Comparison of ENCODE assay signal across 16 cellular contexts in the genomic region with DNA sequence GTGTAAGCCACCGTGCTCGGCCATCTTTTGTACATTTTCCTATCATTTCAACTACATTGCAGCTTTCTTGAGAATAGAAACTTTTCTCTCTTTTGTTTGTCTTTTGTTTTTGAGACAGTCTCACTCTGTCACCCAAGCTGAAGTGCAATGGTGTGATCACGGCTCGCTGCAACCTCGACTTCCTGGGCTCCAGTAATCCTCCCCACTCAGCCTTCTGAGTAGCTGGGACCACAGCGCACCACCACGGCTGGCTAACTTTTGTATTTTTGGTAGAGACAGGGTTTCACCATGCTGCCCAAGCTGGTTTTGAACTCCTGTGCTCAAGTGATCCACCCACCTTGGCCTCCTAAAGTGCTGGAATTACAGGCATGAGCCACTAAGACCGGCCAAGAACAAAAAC. TPM values are rescaled to one million over a fixed set of nuclear protein-coding genes. Genes with fewer than 3 reads are reported as not detected.
DNase-seq lines count a peak whose midpoint lies in the region; ATAC-seq and TF ChIP-seq lines count a peak whose summit lies in the region.
"Had no signal": no experiment of that assay in that cellular context is flagged by ENCODE, and none has a peak within 500 bp of the region (broad histone marks: within the 10 kb centered on the region; RNA-seq: fewer than 3 reads in every experiment).

No MANE protein-coding gene starts in this region.

- H3K4me3 ChIP-seq in CD8-positive, alpha-beta T cell (ENCODE audit: low read depth, low read length), result no peak overlapping the region
- H3K4me3 ChIP-seq: transverse colon had no signal

- no peaks in the 10 kb centered on the region for H3K9me3 ChIP-seq in CD8-positive, alpha-beta T cell (ENCODE audit: low read length)
- H3K9me3 ChIP-seq: ascending aorta, BE2C, transverse colon had no signal

- POLR2A ChIA-PET in CD8-positive, alpha-beta T cell (lab: Charles Lee), result no interaction called here
- POLR2A ChIA-PET in WTC11 (lab: Charles Lee), result interaction anchor here (0.6 to 1.1 kb wide), 2 partner anchors 31 to 407 kb away, joined by 3 read pairs; partner anchors contain the start of gene DAGLB

- ATAC-seq in CD8-positive, alpha-beta T cell, result no peak
- ATAC-seq in WTC11 (no peak), HG03159 (IDR thresholded peaks at IDR 0.05; ENCODE audit: unreplicated experiment) (no peak)
- ATAC-seq: left colon had no signal

- no peak overlapping the region for H3K4me3 Mint-ChIP-seq in CD8-positive, alpha-beta T cell
- H3K4me3 Mint-ChIP-seq in WTC11 (no peak overlapping the region), immature natural killer cell (peak overlapping the region; percentile 80 to 94 (median 85))
- H3K4me3 Mint-ChIP-seq: activated B cell treated with CpG ODN at 0.5 μM for 24 hours had no signal

- peaks cover 37% of the 10 kb centered on the region for H3K4me1 ChIP-seq in CD8-positive, alpha-beta T cell (ENCODE audit: insufficient read depth, low read length)
- H3K4me1 ChIP-seq: BE2C had no signal

- TF ChIP-seq CTCF in C4-2B (conservative IDR thresholded peaks at IDR 0.05) (no peak), WTC11 (IDR thresholded peaks at IDR 0.05) (no peak)
- no peak for TF ChIP-seq CTCF in CD8-positive, alpha-beta T cell (IDR thresholded peaks at IDR 0.05)

- peaks cover 10% of the 10 kb centered on the region for H3K36me3 ChIP-seq in CD8-positive, alpha-beta T cell (ENCODE audit: insufficient read depth, low read length)

- H3K27ac ChIP-seq in C4-2B, result peak overlapping the region; percentile 28; the same call in 1 of the 2 replicates
- H3K27ac ChIP-seq in CD8-positive, alpha-beta T cell (ENCODE audit: low read depth, low read length), result no peak overlapping the region
- H3K27ac ChIP-seq: ascending aorta, transverse colon had no signal

- no peaks in the 10 kb centered on the region for H3K27me3 Mint-ChIP-seq in CD8-positive, alpha-beta T cell (ENCODE audit: low read depth)
- H3K27me3 Mint-ChIP-seq in WTC11 (ENCODE audit: low read depth) (no peaks in the 10 kb centered on the region), immature natural killer cell (ENCODE audit: low read depth in 3 of 3) (peaks cover 0 to 3% (median 3%) of the 10 kb centered on the region in 3 donors)
- H3K27me3 Mint-ChIP-seq: activated B cell treated with CpG ODN at 0.5 μM for 24 hours had no signal

- peak overlapping the region; percentile 25 for H3K27ac Mint-ChIP-seq in CD8-positive, alpha-beta T cell
- peak overlapping the region; percentile 53; the same call in 1 of the 2 replicates for H3K27ac Mint-ChIP-seq in WTC11
- peak overlapping the region; percentile 92 to 97 (median 96) for H3K27ac Mint-ChIP-seq in immature natural killer cell
- H3K27ac Mint-ChIP-seq: activated B cell treated with CpG ODN at 0.5 μM for 24 hours had no signal

- no peaks in the 10 kb centered on the region for H3K27me3 ChIP-seq in CD8-positive, alpha-beta T cell (ENCODE audit: insufficient read depth, low read length)
- H3K27me3 ChIP-seq: ascending aorta, BE2C, transverse colon had no signal

- H3K9me3 Mint-ChIP-seq in CD8-positive, alpha-beta T cell, result no peaks in the 10 kb centered on the region
- H3K9me3 Mint-ChIP-seq in WTC11, result no peaks in the 10 kb centered on the region
- no peaks in the 10 kb centered on the region for H3K9me3 Mint-ChIP-seq in immature natural killer cell
- H3K9me3 Mint-ChIP-seq: activated B cell treated with CpG ODN at 0.5 μM for 24 hours had no signal

- intact Hi-C loops in CD8-positive, alpha-beta T cell (cut with DNase I, micrococcal nuclease), result no loop called here

- DNase-seq in CD8-positive, alpha-beta T cell, result peak in 2 of 7 experiments; percentile 9 to 18
- DNase-seq in WTC11 (ENCODE audit: low spot score) (no peak), immature natural killer cell (peak; percentile 50 to 55 (median 51)), foreskin melanocyte (no peak), ureter (ENCODE audit: low spot score) (no peak)
- DNase-seq: activated B cell treated with CpG ODN at 0.5 μM for 24 hours; BE2C; EL; left colon; NCI-H146; NCI-H345; stimulated activated CD4-positive, alpha-beta T cell treated with anti-CD3 and anti-CD28 coated beads, Interleukin-4, amount 100 ng/mL, for 1 hour; transverse colon had no signal

- H3K36me3 Mint-ChIP-seq in CD8-positive, alpha-beta T cell, result peaks cover 47% of the 10 kb centered on the region
- H3K36me3 Mint-ChIP-seq in WTC11 (peaks cover 4% of the 10 kb centered on the region), immature natural killer cell (peaks cover 0 to 6% (median 4%) of the 10 kb centered on the region in 3 donors)

- peaks cover 80% of the 10 kb centered on the region for H3K4me1 Mint-ChIP-seq in CD8-positive, alpha-beta T cell (ENCODE audit: low read depth)
- peaks cover 35% of the 10 kb centered on the region for H3K4me1 Mint-ChIP-seq in WTC11
- H3K4me1 Mint-ChIP-seq in immature natural killer cell, result peaks cover 89 to 94% of the 10 kb centered on the region in 2 donors

- CTCF ChIA-PET in CD8-positive, alpha-beta T cell (lab: Charles Lee), result interaction anchor here (0.9 to 1.9 kb wide), 6 partner anchors 15 to 158 kb away, joined by 3 to 5 read pairs (median 4); no protein-coding TSS in a partner anchor
- CTCF ChIA-PET in WTC11 (lab: Charles Lee), result no interaction called here

TF ChIP-seq in WTC11, 78 proteins besides CTCF, POLR2A, EP300 and RAD21:
- no peak for TF ChIP-seq FOXP1 (CRISPR knock-in tag; IDR thresholded peaks at IDR 0.05; ENCODE audit: borderline replicate concordance)
- TF ChIP-seq JAZF1 (CRISPR knock-in tag; IDR thresholded peaks at IDR 0.05), result no peak
- TF ChIP-seq GABPB1 (CRISPR knock-in tag; IDR thresholded peaks at IDR 0.05), result no peak
- TF ChIP-seq ZNF138 (CRISPR knock-in tag; conservative IDR thresholded peaks at IDR 0.05), result no peak
- TF ChIP-seq JUN (CRISPR knock-in tag; IDR thresholded peaks at IDR 0.05), result no peak
- no peak for TF ChIP-seq ZNF263 (CRISPR knock-in tag; IDR thresholded peaks at IDR 0.05; ENCODE audit: low read depth)
- TF ChIP-seq E2F1 (CRISPR knock-in tag; IDR thresholded peaks at IDR 0.05), result no peak
- TF ChIP-seq ZNF416 (CRISPR knock-in tag; IDR thresholded peaks at IDR 0.05), result no peak
- TF ChIP-seq, protein P1, sequence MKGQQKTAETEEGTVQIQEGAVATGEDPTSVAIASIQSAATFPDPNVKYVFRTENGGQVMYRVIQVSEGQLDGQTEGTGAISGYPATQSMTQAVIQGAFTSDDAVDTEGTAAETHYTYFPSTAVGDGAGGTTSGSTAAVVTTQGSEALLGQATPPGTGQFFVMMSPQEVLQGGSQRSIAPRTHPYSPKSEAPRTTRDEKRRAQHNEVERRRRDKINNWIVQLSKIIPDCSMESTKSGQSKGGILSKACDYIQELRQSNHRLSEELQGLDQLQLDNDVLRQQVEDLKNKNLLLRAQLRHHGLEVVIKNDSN (CRISPR knock-in tag; IDR thresholded peaks at IDR 0.05), result no peak
- TF ChIP-seq ZNF219 (CRISPR knock-in tag; IDR thresholded peaks at IDR 0.05; ENCODE audit: borderline replicate concordance), result no peak
- no peak for TF ChIP-seq ZBTB21 (CRISPR knock-in tag; IDR thresholded peaks at IDR 0.05; ENCODE audit: borderline replicate concordance)
- TF ChIP-seq NR1H2 (CRISPR knock-in tag; IDR thresholded peaks at IDR 0.05), result no peak
- TF ChIP-seq ZNF232 (CRISPR knock-in tag; IDR thresholded peaks at IDR 0.05), result no peak
- no peak for TF ChIP-seq ESRRA (CRISPR knock-in tag; IDR thresholded peaks at IDR 0.05; ENCODE audit: borderline replicate concordance)
- no peak for TF ChIP-seq RORB (CRISPR knock-in tag; IDR thresholded peaks at IDR 0.05)
- no peak for TF ChIP-seq ZNF317 (CRISPR knock-in tag; IDR thresholded peaks at IDR 0.05; ENCODE audit: borderline replicate concordance, low read depth)
- no peak for TF ChIP-seq MYBL2 (CRISPR knock-in tag; IDR thresholded peaks at IDR 0.05)
- TF ChIP-seq, protein P2, sequence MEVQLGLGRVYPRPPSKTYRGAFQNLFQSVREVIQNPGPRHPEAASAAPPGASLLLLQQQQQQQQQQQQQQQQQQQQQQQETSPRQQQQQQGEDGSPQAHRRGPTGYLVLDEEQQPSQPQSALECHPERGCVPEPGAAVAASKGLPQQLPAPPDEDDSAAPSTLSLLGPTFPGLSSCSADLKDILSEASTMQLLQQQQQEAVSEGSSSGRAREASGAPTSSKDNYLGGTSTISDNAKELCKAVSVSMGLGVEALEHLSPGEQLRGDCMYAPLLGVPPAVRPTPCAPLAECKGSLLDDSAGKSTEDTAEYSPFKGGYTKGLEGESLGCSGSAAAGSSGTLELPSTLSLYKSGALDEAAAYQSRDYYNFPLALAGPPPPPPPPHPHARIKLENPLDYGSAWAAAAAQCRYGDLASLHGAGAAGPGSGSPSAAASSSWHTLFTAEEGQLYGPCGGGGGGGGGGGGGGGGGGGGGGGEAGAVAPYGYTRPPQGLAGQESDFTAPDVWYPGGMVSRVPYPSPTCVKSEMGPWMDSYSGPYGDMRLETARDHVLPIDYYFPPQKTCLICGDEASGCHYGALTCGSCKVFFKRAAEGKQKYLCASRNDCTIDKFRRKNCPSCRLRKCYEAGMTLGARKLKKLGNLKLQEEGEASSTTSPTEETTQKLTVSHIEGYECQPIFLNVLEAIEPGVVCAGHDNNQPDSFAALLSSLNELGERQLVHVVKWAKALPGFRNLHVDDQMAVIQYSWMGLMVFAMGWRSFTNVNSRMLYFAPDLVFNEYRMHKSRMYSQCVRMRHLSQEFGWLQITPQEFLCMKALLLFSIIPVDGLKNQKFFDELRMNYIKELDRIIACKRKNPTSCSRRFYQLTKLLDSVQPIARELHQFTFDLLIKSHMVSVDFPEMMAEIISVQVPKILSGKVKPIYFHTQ (CRISPR knock-in tag; IDR thresholded peaks at IDR 0.05), result no peak
- no peak for TF ChIP-seq ZNF423 (CRISPR knock-in tag; IDR thresholded peaks at IDR 0.05)
TF ChIP-seq in WTC11: peak in this region for 0.

RNA-seq across cellular contexts. Expression of gene KDELR2, which starts 4.9 kb away (rescaled TPM):
- 10 to 100 TPM; 25.9 to 29.0 TPM for total RNA-seq in CD8-positive, alpha-beta T cell
- total RNA-seq in WTC11 (2021) (79.4 to 84.3 TPM (median 79.9 TPM) in 3 replicates), ureter (143 TPM)
- polyA plus RNA-seq in immature natural killer cell, result 10 to 100 TPM; 63.8 to 88.2 (median 75.8) TPM

RNA-seq across cellular contexts. Expression of gene DAGLB, which starts 31.3 kb away (rescaled TPM):
- total RNA-seq in CD8-positive, alpha-beta T cell, result 10 to 100 TPM; 35.4 to 40.4 TPM
- 32.7 to 38.7 TPM (median 33.6 TPM) in 3 replicates for total RNA-seq in WTC11 (2021)
- 10 to 100 TPM in 1 of 3 donors, 1 to 10 TPM in 2; 6.0 to 12.6 (median 7.4) TPM for polyA plus RNA-seq in immature natural killer cell
- total RNA-seq in ureter, result 16.8 TPM

Comparison
In these comparisons a context has a peak if more than half of its experiments do, and no peak if none do; other contexts are left out.
1. DNase-seq: peak in immature natural killer cell (3 of 3); none in WTC11 (single experiment), foreskin melanocyte (single experiment) and ureter (single experiment).
2. H3K27ac Mint-ChIP-seq: peak in every context shown above with its lines; median percentile 96 in immature natural killer cell; 53 in WTC11; 25 in CD8-positive, alpha-beta T cell.
3. H3K4me3 Mint-ChIP-seq: peak in immature natural killer cell (5 of 5); none in CD8-positive, alpha-beta T cell (single experiment) and WTC11 (single experiment).